Comparison of ENCODE assay signal across 1 cellular context in genomic region chr7:6202117-6202516, GRCh38.
TF ChIP-seq lines count a peak whose summit lies in the region.

No MANE protein-coding gene starts in this region.

TF ChIP-seq in GM23338, 12 proteins besides CTCF, POLR2A, EP300 and RAD21 (continued from another document):
- no peak for TF ChIP-seq NANOG (IDR thresholded peaks at IDR 0.05; ENCODE audit: borderline replicate concordance)
- TF ChIP-seq, protein P1, sequence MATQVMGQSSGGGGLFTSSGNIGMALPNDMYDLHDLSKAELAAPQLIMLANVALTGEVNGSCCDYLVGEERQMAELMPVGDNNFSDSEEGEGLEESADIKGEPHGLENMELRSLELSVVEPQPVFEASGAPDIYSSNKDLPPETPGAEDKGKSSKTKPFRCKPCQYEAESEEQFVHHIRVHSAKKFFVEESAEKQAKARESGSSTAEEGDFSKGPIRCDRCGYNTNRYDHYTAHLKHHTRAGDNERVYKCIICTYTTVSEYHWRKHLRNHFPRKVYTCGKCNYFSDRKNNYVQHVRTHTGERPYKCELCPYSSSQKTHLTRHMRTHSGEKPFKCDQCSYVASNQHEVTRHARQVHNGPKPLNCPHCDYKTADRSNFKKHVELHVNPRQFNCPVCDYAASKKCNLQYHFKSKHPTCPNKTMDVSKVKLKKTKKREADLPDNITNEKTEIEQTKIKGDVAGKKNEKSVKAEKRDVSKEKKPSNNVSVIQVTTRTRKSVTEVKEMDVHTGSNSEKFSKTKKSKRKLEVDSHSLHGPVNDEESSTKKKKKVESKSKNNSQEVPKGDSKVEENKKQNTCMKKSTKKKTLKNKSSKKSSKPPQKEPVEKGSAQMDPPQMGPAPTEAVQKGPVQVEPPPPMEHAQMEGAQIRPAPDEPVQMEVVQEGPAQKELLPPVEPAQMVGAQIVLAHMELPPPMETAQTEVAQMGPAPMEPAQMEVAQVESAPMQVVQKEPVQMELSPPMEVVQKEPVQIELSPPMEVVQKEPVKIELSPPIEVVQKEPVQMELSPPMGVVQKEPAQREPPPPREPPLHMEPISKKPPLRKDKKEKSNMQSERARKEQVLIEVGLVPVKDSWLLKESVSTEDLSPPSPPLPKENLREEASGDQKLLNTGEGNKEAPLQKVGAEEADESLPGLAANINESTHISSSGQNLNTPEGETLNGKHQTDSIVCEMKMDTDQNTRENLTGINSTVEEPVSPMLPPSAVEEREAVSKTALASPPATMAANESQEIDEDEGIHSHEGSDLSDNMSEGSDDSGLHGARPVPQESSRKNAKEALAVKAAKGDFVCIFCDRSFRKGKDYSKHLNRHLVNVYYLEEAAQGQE (IDR thresholded peaks at IDR 0.05; ENCODE audit: unreplicated experiment) = no peak
TF ChIP-seq in GM23338: peak in this region for 0.
